ENCODE assay signal across 16 cellular contexts in genomic region chr2:97983698-97984097, GRCh38.
"Had no signal": no experiment of that assay in that cellular context is flagged by ENCODE, and none has a peak within 500 bp of the region (broad histone marks: within the 10 kb centered on the region; RNA-seq: fewer than 3 reads in every experiment).

No MANE protein-coding gene starts in this region.

- H3K4me1 ChIP-seq: ascending aorta, breast epithelium had no signal

- ATAC-seq: activated naive CD8-positive, alpha-beta T cell treated with anti-CD3 and anti-CD28 coated beads, Interleukin-2, amount 50 U/mL, for 24 hours; left lung had no signal

- H3K4me3 Mint-ChIP-seq: activated CD4-positive, alpha-beta T cell treated with anti-CD3 and anti-CD28 coated beads, Interleukin-2, amount 10 ng/mL, durations not matched to agents 7 days and 5 days; activated naive CD8-positive, alpha-beta T cell treated with anti-CD3 and anti-CD28 coated beads, Interleukin-2, amount 50 U/mL, for 24 hours; T-helper 2 cell treated with Interferon-gamma antibody and Interleukin-4, amounts not matched to agents 5 μg/mL and 100 μg/mL, for 36 hours had no signal

- H3K27ac Mint-ChIP-seq: activated CD4-positive, alpha-beta T cell treated with anti-CD3 and anti-CD28 coated beads, Interleukin-2, amount 10 ng/mL, durations not matched to agents 7 days and 5 days; activated naive CD8-positive, alpha-beta T cell treated with anti-CD3 and anti-CD28 coated beads, Interleukin-2, amount 50 U/mL, for 24 hours; T-helper 2 cell treated with Interferon-gamma antibody and Interleukin-4, amounts not matched to agents 5 μg/mL and 100 μg/mL, for 36 hours had no signal

- H3K9me3 ChIP-seq: ovary had no signal

- H3K36me3 ChIP-seq: breast epithelium, left lung, ovary had no signal

- H3K27me3 ChIP-seq: ascending aorta, breast epithelium, dorsolateral prefrontal cortex, left lung, ovary, tibial nerve had no signal

- H3K27me3 Mint-ChIP-seq: activated CD4-positive, alpha-beta T cell treated with anti-CD3 and anti-CD28 coated beads, Interleukin-2, amount 10 ng/mL, durations not matched to agents 7 days and 5 days; activated naive CD8-positive, alpha-beta T cell treated with anti-CD3 and anti-CD28 coated beads, Interleukin-2, amount 50 U/mL, for 24 hours had no signal

- H3K4me3 ChIP-seq: ascending aorta, breast epithelium, dorsolateral prefrontal cortex, left lung, ovary, tibial nerve had no signal

- DNase-seq: activated CD4-positive, alpha-beta T cell treated with anti-CD3 and anti-CD28 coated beads, Interleukin-2, amount 10 ng/mL, durations not matched to agents 7 days and 5 days; activated CD4-positive, CD25-positive, alpha-beta regulatory T cell; activated CD8-positive, alpha-beta memory T cell treated with anti-CD3 and anti-CD28 coated beads for 24 hours; activated naive CD4-positive, alpha-beta T cell treated with Interleukin-2 at 50 U/mL for 16 hours; activated naive CD8-positive, alpha-beta T cell treated with anti-CD3 and anti-CD28 coated beads, Interleukin-2, amount 50 U/mL, for 24 hours; dorsolateral prefrontal cortex; left lung; ovary; stimulated activated CD4-positive, alpha-beta T cell treated with anti-CD3 and anti-CD28 coated beads, Interleukin-15, amount 100 ng/mL, for 24 hours; stimulated activated CD4-positive, alpha-beta T cell treated with anti-CD3 and anti-CD28 coated beads, Interleukin-4, amount 100 ng/mL, for 1 hour; stimulated activated naive CD4-positive, alpha-beta T cell; substantia nigra had no signal

- H3K27ac ChIP-seq: ascending aorta, breast epithelium, dorsolateral prefrontal cortex, left lung, ovary, tibial nerve had no signal
